Comparison of ENCODE assay signal across 13 cellular contexts in the genomic region with DNA sequence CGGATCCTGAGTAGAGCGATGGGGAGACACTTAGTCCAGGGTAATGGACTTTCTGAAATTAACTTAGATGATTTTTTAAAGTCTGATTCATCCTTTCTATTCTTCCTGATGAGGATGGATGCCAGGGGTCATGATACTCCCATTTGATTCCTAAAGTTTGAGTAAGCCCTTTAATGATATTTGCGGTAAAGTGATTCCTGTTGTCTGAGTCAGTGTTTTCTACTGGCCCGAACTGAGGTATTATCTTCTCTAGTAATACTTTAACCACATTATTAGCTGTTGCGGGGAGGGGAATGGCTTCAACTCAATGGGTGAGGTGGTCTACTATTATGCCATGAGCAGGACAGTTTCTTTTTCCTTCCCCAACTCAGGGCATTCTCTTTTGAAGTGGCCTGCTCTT.
A peak's percentile ranks its signal among the peaks of the same experiment; 100 is the strongest.
DNase-seq lines count a peak whose midpoint lies in the region; ATAC-seq and TF ChIP-seq lines count a peak whose summit lies in the region.
"Had no signal": no experiment of that assay in that cellular context is flagged by ENCODE, and none has a peak within 500 bp of the region (broad histone marks: within the 10 kb centered on the region; RNA-seq: fewer than 3 reads in every experiment).

No MANE protein-coding gene starts in this region.

- H4K20me1 ChIP-seq in fibroblast of lung (ENCODE audit: control insufficient read depth, extremely low read depth, insufficient read depth, low read length) (no peaks in the 10 kb centered on the region), smooth muscle cell (ENCODE audit: low read depth) (no peaks in the 10 kb centered on the region)

- H3K27ac ChIP-seq in RWPE2 (ENCODE audit: poor library complexity, severe bottlenecking), result peak overlapping the region; percentile 59
- H3K27ac ChIP-seq in fibroblast of lung (ENCODE audit: insufficient read depth, low read length), result peak overlapping the region; percentile 74
- peak overlapping the region; percentile 25 for H3K27ac ChIP-seq in smooth muscle cell (ENCODE audit: low read depth)
- H3K27ac ChIP-seq: dorsolateral prefrontal cortex had no signal

- H3K36me3 Mint-ChIP-seq in nephron progenitor cell (ENCODE audit: low read depth), result peaks cover 4% of the 10 kb centered on the region

- H2AFZ ChIP-seq in fibroblast of lung (ENCODE audit: low read length) (no peak overlapping the region), smooth muscle cell (ENCODE audit: low read depth) (no peak overlapping the region)

- H3K9me3 Mint-ChIP-seq in nephron progenitor cell, result peaks cover 42% of the 10 kb centered on the region

- TF ChIP-seq CTCF in RWPE2 (IDR thresholded peaks at IDR 0.05; ENCODE audit: poor library complexity, severe bottlenecking), result no peak
- TF ChIP-seq CTCF in fibroblast of lung (conservative IDR thresholded peaks at IDR 0.05 in 1 of 2, IDR thresholded peaks at IDR 0.05 in 1 of 2; ENCODE audit: low read depth in 1 of 2, low read length in 2 of 2), result no peak
- TF ChIP-seq CTCF in smooth muscle cell (IDR thresholded peaks at IDR 0.05; ENCODE audit: borderline replicate concordance, insufficient read depth, poor library complexity, severe bottlenecking), result no peak
- TF ChIP-seq CTCF in nephron progenitor cell (IDR thresholded peaks at IDR 0.05), result no peak

- 52% methylated on average over 5 of the region's 5 CpGs for WGBS in smooth muscle cell (ENCODE audit: low lambda C conversion rate)

- H3K4me2 ChIP-seq in fibroblast of lung (ENCODE audit: extremely low read depth, insufficient read depth, low read length) (peak overlapping the region; percentile 47), smooth muscle cell (peak overlapping the region; percentile 59)

- H3K36me3 ChIP-seq in RWPE2 (ENCODE audit: low read depth) (no peaks in the 10 kb centered on the region), fibroblast of lung (ENCODE audit: control insufficient read depth, insufficient read depth, low read length) (peaks cover 2% of the 10 kb centered on the region), smooth muscle cell (ENCODE audit: low read depth) (no peaks in the 10 kb centered on the region), H7 (replicated peaks; ENCODE audit: control insufficient read depth, insufficient read depth, low read length) (no peaks in the 10 kb centered on the region; the same call in 1 of the 2 replicates)

- H3K27me3 Mint-ChIP-seq in nephron progenitor cell (ENCODE audit: low read depth, poor library complexity), result peaks cover 3% of the 10 kb centered on the region
- H3K27me3 Mint-ChIP-seq: activated naive CD8-positive, alpha-beta T cell had no signal

- H3K4me1 ChIP-seq in RWPE2 (ENCODE audit: insufficient read depth, poor library complexity, severe bottlenecking), result peaks cover 17% of the 10 kb centered on the region
- H3K4me1 ChIP-seq in fibroblast of lung (ENCODE audit: control insufficient read depth, extremely low read depth, insufficient read depth, low read length), result peaks cover 23% of the 10 kb centered on the region
- no peaks in the 10 kb centered on the region for H3K4me1 ChIP-seq in smooth muscle cell (ENCODE audit: low read depth)

- H3K4me3 ChIP-seq in RWPE2 (ENCODE audit: severe bottlenecking) (no peak overlapping the region), fibroblast of lung (replicated peaks in 1 of 4; ENCODE audit: control extremely low read depth in 1 of 4, insufficient read depth in 1 of 4, low read depth in 3 of 4, low read length in 4 of 4) (no peak overlapping the region), smooth muscle cell (no peak overlapping the region), H7 (ENCODE audit: insufficient read depth, low read depth, low read length) (no peak overlapping the region)
- H3K4me3 ChIP-seq: dorsolateral prefrontal cortex had no signal

- H3K9me3 ChIP-seq in RWPE2 (ENCODE audit: severe bottlenecking) (peaks cover 24% of the 10 kb centered on the region), fibroblast of lung (ENCODE audit: control insufficient read depth, insufficient read depth, low read depth, low read length) (peaks cover 4% of the 10 kb centered on the region), smooth muscle cell (replicated peaks; ENCODE audit: low read depth) (no peaks in the 10 kb centered on the region)

- no peaks in the 10 kb centered on the region for H3F3A ChIP-seq in smooth muscle cell (ENCODE audit: low read depth)

- no peak overlapping the region for H3K4me3 Mint-ChIP-seq in nephron progenitor cell
- H3K4me3 Mint-ChIP-seq: activated naive CD8-positive, alpha-beta T cell; T-helper 1 cell treated with Interleukin-12 subunit alpha and Interleukin-12 subunit beta and Interleukin-4 antibody, amounts not matched to agents 30 μg/mL and 1 μg/mL, for 36 hours had no signal

- no peak overlapping the region for H3K27ac Mint-ChIP-seq in nephron progenitor cell
- H3K27ac Mint-ChIP-seq: activated naive CD8-positive, alpha-beta T cell; T-helper 1 cell treated with Interleukin-12 subunit alpha and Interleukin-12 subunit beta and Interleukin-4 antibody, amounts not matched to agents 30 μg/mL and 1 μg/mL, for 36 hours had no signal

- peak; percentile 98 for ATAC-seq in RWPE2 (ENCODE audit: low read depth)

- peaks cover 5% of the 10 kb centered on the region for H3K4me1 Mint-ChIP-seq in nephron progenitor cell

- H3K79me2 ChIP-seq in fibroblast of lung (ENCODE audit: control insufficient read depth, insufficient read depth, low read length) (no peaks in the 10 kb centered on the region), smooth muscle cell (ENCODE audit: low read depth) (no peaks in the 10 kb centered on the region)

- no peaks in the 10 kb centered on the region for H3K27me3 ChIP-seq in RWPE2 (ENCODE audit: insufficient read depth, poor library complexity, severe bottlenecking)
- no peaks in the 10 kb centered on the region for H3K27me3 ChIP-seq in fibroblast of lung (ENCODE audit: control insufficient read depth, insufficient read depth, low read length)
- H3K27me3 ChIP-seq in smooth muscle cell (ENCODE audit: low read depth), result no peaks in the 10 kb centered on the region
- no peaks in the 10 kb centered on the region for H3K27me3 ChIP-seq in H7 (ENCODE audit: control insufficient read depth, insufficient read depth, low read length)
- H3K27me3 ChIP-seq: dorsolateral prefrontal cortex had no signal

- H3K9ac ChIP-seq in fibroblast of lung (ENCODE audit: insufficient read depth, low read length) (no peak overlapping the region), smooth muscle cell (ENCODE audit: low read depth) (no peak overlapping the region)

- DNase-seq in GM04504 (ENCODE audit: low read depth), result peak; percentile 93
- DNase-seq in RWPE2 (ENCODE audit: low spot score), result no peak
- DNase-seq in fibroblast of lung (ENCODE audit: low read depth in 2 of 2), result peak; percentile 94 to 98
- no peak for DNase-seq in smooth muscle cell (lab: John Stamatoyannopoulos, UW; ENCODE audit: unreplicated experiment)
- DNase-seq in H7, result no peak
- DNase-seq in nephron progenitor cell, result no peak
- no peak for DNase-seq in RPMI8226
- DNase-seq: dorsolateral prefrontal cortex; Karpas-422; NCI-H2029 treated with DMSO at 0.1 percent for 48 hours; NK-92 treated with Interleukin-12 subunit alpha and Interleukin-12 subunit beta, amount 100 ng/mL, for 24 hours had no signal

Comparison
In these comparisons a context has a peak if more than half of its experiments do, and no peak if none do; other contexts are left out.
1. DNase-seq: peak in GM04504 (single experiment) and fibroblast of lung (2 of 2); none in RWPE2 (single experiment), smooth muscle cell (single experiment), H7 (single experiment), nephron progenitor cell (single experiment) and RPMI8226 (single experiment).
2. Peak in every context shown above with its lines, with median percentiles within 50 percentile points of each other: H3K27ac ChIP-seq.